Comparison of ENCODE assay signal across 8 cellular contexts in the genomic region with DNA sequence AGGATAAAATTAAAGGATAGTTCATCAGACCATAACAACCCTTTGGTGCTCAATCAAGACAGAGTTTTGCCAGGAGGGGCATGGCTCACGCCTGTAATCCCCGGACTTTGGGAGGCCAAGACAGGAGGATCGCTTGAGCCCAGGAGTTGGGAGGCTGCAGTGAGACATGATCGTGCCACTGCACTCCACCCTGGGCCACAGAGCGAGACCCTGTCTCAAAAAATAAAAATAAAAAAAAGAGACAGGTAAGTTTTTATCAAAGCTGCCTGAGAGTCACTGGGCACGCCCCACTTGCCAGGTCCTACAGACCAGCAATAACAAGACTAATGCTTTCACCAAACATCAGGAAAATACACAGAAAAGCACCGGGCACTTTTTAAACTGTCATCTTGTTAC. TPM values are rescaled to one million over a fixed set of nuclear protein-coding genes. Genes with fewer than 3 reads are reported as not detected.
A peak's percentile ranks its signal among the peaks of the same experiment; 100 is the strongest.
DNase-seq lines count a peak whose midpoint lies in the region; ATAC-seq and TF ChIP-seq lines count a peak whose summit lies in the region.

No MANE protein-coding gene starts in this region.

- H3K4me3 Mint-ChIP-seq in WTC11 (peak overlapping the region; percentile 93), glutamatergic neuron (ENCODE audit: unreplicated experiment) (peak overlapping the region; percentile 94)
- peak overlapping the region; percentile 93 for H3K4me3 Mint-ChIP-seq in stimulated activated effector memory CD8-positive, alpha-beta T cell treated with anti-CD3 and anti-CD28 coated beads, Interleukin-12 subunit alpha, Interleukin-12 subunit beta, amount 100 ng/mL, for 72 hours

- CTCF ChIA-PET in WTC11 (lab: Charles Lee) = interaction anchor here (3.1 kb wide), 1 partner anchor 20 kb away, joined by 20 read pairs; no protein-coding TSS in a partner anchor

- ATAC-seq in GM18498 (IDR thresholded peaks at IDR 0.05; ENCODE audit: unreplicated experiment) (peak; percentile 2), HG02884 (IDR thresholded peaks at IDR 0.05; ENCODE audit: unreplicated experiment) (peak; percentile 6), WTC11 (no peak), HG03342 (IDR thresholded peaks at IDR 0.05; ENCODE audit: unreplicated experiment) (no peak)
- peak; percentile 43 for ATAC-seq in stimulated activated effector memory CD8-positive, alpha-beta T cell treated with anti-CD3 and anti-CD28 coated beads, Interleukin-12 subunit alpha, Interleukin-12 subunit beta, amount 100 ng/mL, for 72 hours

- H3K9me3 Mint-ChIP-seq in WTC11 (no peaks in the 10 kb centered on the region), glutamatergic neuron (ENCODE audit: unreplicated experiment) (peaks cover 6% of the 10 kb centered on the region)
- H3K9me3 Mint-ChIP-seq in stimulated activated effector memory CD8-positive, alpha-beta T cell treated with anti-CD3 and anti-CD28 coated beads, Interleukin-12 subunit alpha, Interleukin-12 subunit beta, amount 100 ng/mL, for 72 hours = no peaks in the 10 kb centered on the region

- H3K27ac Mint-ChIP-seq in WTC11 (peak overlapping the region; percentile 92), glutamatergic neuron (ENCODE audit: unreplicated experiment) (peak overlapping the region; percentile 81)
- peak overlapping the region; percentile 98 for H3K27ac Mint-ChIP-seq in stimulated activated effector memory CD8-positive, alpha-beta T cell treated with anti-CD3 and anti-CD28 coated beads, Interleukin-12 subunit alpha, Interleukin-12 subunit beta, amount 100 ng/mL, for 72 hours

- TF ChIP-seq CTCF in WTC11 (IDR thresholded peaks at IDR 0.05) = no peak
- no peak for TF ChIP-seq CTCF in glutamatergic neuron (IDR thresholded peaks at IDR 0.05; ENCODE audit: partially characterized antibody, unreplicated experiment)

- H3K4me1 Mint-ChIP-seq in WTC11 = peaks cover 32% of the 10 kb centered on the region
- H3K4me1 Mint-ChIP-seq in glutamatergic neuron (ENCODE audit: low read depth, unreplicated experiment) = peaks cover 9% of the 10 kb centered on the region
- H3K4me1 Mint-ChIP-seq in stimulated activated effector memory CD8-positive, alpha-beta T cell treated with anti-CD3 and anti-CD28 coated beads, Interleukin-12 subunit alpha, Interleukin-12 subunit beta, amount 100 ng/mL, for 72 hours = peaks cover 41% of the 10 kb centered on the region

- in situ Hi-C loops in KBM-7 (cut with MboI; ENCODE audit: low pct_unique_long_range_greater_than_20kb, low sequenced_read_pairs) = no loop called here

- DNase-seq in WTC11 (ENCODE audit: low spot score) (no peak), glutamatergic neuron (no peak), DMS53 (lab: John Stamatoyannopoulos, UW) (no peak), KBM-7 (no peak)
- no peak for DNase-seq in stimulated activated effector memory CD8-positive, alpha-beta T cell treated with anti-CD3 and anti-CD28 coated beads, Interleukin-12 subunit alpha, Interleukin-12 subunit beta, amount 100 ng/mL, for 72 hours (ENCODE audit: low spot score in 2 of 2)

- H3K36me3 Mint-ChIP-seq in WTC11 = peaks cover 3% of the 10 kb centered on the region; the same call in 1 of the 2 replicates
- H3K36me3 Mint-ChIP-seq in glutamatergic neuron (ENCODE audit: unreplicated experiment) = no peaks in the 10 kb centered on the region
- peaks cover 41% of the 10 kb centered on the region for H3K36me3 Mint-ChIP-seq in stimulated activated effector memory CD8-positive, alpha-beta T cell treated with anti-CD3 and anti-CD28 coated beads, Interleukin-12 subunit alpha, Interleukin-12 subunit beta, amount 100 ng/mL, for 72 hours

- POLR2A ChIA-PET in WTC11 (lab: Charles Lee) = no interaction called here

- H3K27me3 Mint-ChIP-seq in WTC11 (ENCODE audit: low read depth) (peaks cover 31% of the 10 kb centered on the region), glutamatergic neuron (ENCODE audit: unreplicated experiment) (peaks cover 7% of the 10 kb centered on the region)

TF ChIP-seq in WTC11, 78 proteins besides CTCF, POLR2A, EP300 and RAD21:
- TF ChIP-seq GTF2I (CRISPR knock-in tag; conservative IDR thresholded peaks at IDR 0.05) = 0 out of 2 replicates have a peak, but pooled peaks have one; percentile 44
- no peak for TF ChIP-seq ZSCAN18 (CRISPR knock-in tag; IDR thresholded peaks at IDR 0.05)
TF ChIP-seq in WTC11: peak in this region for 1.

RNA-seq across cellular contexts. Expression of gene CFAP97, which starts 0.8 kb away (rescaled TPM):
- total RNA-seq in WTC11 (2021) (35.2 to 40.3 TPM (median 36.1 TPM) in 3 replicates), glutamatergic neuron (ENCODE audit: unreplicated experiment) (28.4 TPM)

RNA-seq across cellular contexts. Expression of gene SNX25, which starts 6.4 kb away (rescaled TPM):
- total RNA-seq in WTC11 (2021) = 16.9 to 20.9 TPM (median 19.1 TPM) in 3 replicates
- 27.5 TPM for total RNA-seq in glutamatergic neuron (ENCODE audit: unreplicated experiment)

RNA-seq across cellular contexts. Expression of gene SLC25A4, which starts 59.9 kb away (rescaled TPM):
- total RNA-seq in WTC11 (2021) (40.2 to 44.6 TPM (median 43.9 TPM) in 3 replicates), glutamatergic neuron (ENCODE audit: unreplicated experiment) (44.7 TPM)

Comparison
In these comparisons a context has a peak if more than half of its experiments do, and no peak if none do; other contexts are left out.
1. ATAC-seq: peak in GM18498 (single experiment), HG02884 (single experiment) and stimulated activated effector memory CD8-positive, alpha-beta T cell treated with anti-CD3 and anti-CD28 coated beads, Interleukin-12 subunit alpha, Interleukin-12 subunit beta, amount 100 ng/mL, for 72 hours (single experiment); none in WTC11 (single experiment) and HG03342 (single experiment).
2. Peak in every context shown above with its lines, with median percentiles within 50 percentile points of each other: H3K27ac Mint-ChIP-seq and H3K4me3 Mint-ChIP-seq.